Comparison of ENCODE assay signal across 16 cellular contexts in genomic region chr18:42011053-42011452, GRCh38. TPM values are rescaled to one million over a fixed set of nuclear protein-coding genes. Genes with fewer than 3 reads are reported as not detected.
DNase-seq lines count a peak whose midpoint lies in the region; ATAC-seq lines count a peak whose summit lies in the region.
"Had no signal": no experiment of that assay in that cellular context is flagged by ENCODE, and none has a peak within 500 bp of the region (broad histone marks: within the 10 kb centered on the region; RNA-seq: fewer than 3 reads in every experiment).

No MANE protein-coding gene starts in this region.

- no peak overlapping the region for H3K4me3 Mint-ChIP-seq in activated naive CD4-positive, alpha-beta T cell treated with anti-CD3 and anti-CD28 coated beads, Interleukin-2, amount 50 U/mL, for 24 hours
- no peak overlapping the region for H3K4me3 Mint-ChIP-seq in activated naive CD4-positive, alpha-beta T cell treated with anti-CD3 and anti-CD28 coated beads, Interleukin-2, amount 10 ng/mL, durations not matched to agents 7 days and 5 days
- H3K4me3 Mint-ChIP-seq: dendritic cell treated with granulocyte-macrophage colony-stimulating factor and Interleukin-4, amounts not matched to agents 40 ng/mL and 50 ng/mL, for 4 days had no signal

- H3K18ac ChIP-seq in trophoblast cell (ENCODE audit: low read length): no peak overlapping the region

- H2BK5ac ChIP-seq in trophoblast cell (ENCODE audit: low read depth, low read length, poor library complexity): no peak overlapping the region

- ATAC-seq in GM21529 (IDR thresholded peaks at IDR 0.05; ENCODE audit: unreplicated experiment) (peak; percentile 99), HG03066 (IDR thresholded peaks at IDR 0.05; ENCODE audit: low read depth, unreplicated experiment) (peak; percentile 100)
- ATAC-seq: lower lobe of right lung, pancreas had no signal

- H3K27me3 ChIP-seq in trophoblast cell (ENCODE audit: insufficient read depth, low read length): no peaks in the 10 kb centered on the region
- H3K27me3 ChIP-seq: pancreas had no signal

- H3K27me3 Mint-ChIP-seq in activated naive CD4-positive, alpha-beta T cell treated with anti-CD3 and anti-CD28 coated beads, Interleukin-2, amount 50 U/mL, for 24 hours: no peaks in the 10 kb centered on the region
- H3K27me3 Mint-ChIP-seq in activated naive CD4-positive, alpha-beta T cell treated with anti-CD3 and anti-CD28 coated beads, Interleukin-2, amount 10 ng/mL, durations not matched to agents 7 days and 5 days: no peaks in the 10 kb centered on the region
- H3K27me3 Mint-ChIP-seq: dendritic cell treated with granulocyte-macrophage colony-stimulating factor and Interleukin-4, amounts not matched to agents 40 ng/mL and 50 ng/mL, for 4 days had no signal

- H3K36me3 ChIP-seq in trophoblast cell (ENCODE audit: control insufficient read depth in 1 of 2, insufficient read depth in 2 of 2, low read length in 2 of 2): peaks cover 2 to 9% of the 10 kb centered on the region in 2 experiments

- H4K8ac ChIP-seq in trophoblast cell (ENCODE audit: low read depth, low read length): no peak overlapping the region

- peak overlapping the region; percentile 57 for H3K23ac ChIP-seq in trophoblast cell (ENCODE audit: low read length)

- no peak overlapping the region for H3K4me3 ChIP-seq in trophoblast cell (ENCODE audit: low read depth, low read length)
- H3K4me3 ChIP-seq: lower lobe of right lung, pancreas, thoracic aorta had no signal

- CTCF ChIA-PET in activated naive CD4-positive, alpha-beta T cell treated with anti-CD3 and anti-CD28 coated beads, Interleukin-2, amount 10 ng/mL, durations not matched to agents 7 days and 5 days (lab: Charles Lee): no interaction called here

- H3K27ac Mint-ChIP-seq in activated naive CD4-positive, alpha-beta T cell treated with anti-CD3 and anti-CD28 coated beads, Interleukin-2, amount 50 U/mL, for 24 hours: peak overlapping the region; percentile 43
- no peak overlapping the region for H3K27ac Mint-ChIP-seq in activated naive CD4-positive, alpha-beta T cell treated with anti-CD3 and anti-CD28 coated beads, Interleukin-2, amount 10 ng/mL, durations not matched to agents 7 days and 5 days
- H3K27ac Mint-ChIP-seq: dendritic cell treated with granulocyte-macrophage colony-stimulating factor and Interleukin-4, amounts not matched to agents 40 ng/mL and 50 ng/mL, for 4 days had no signal

- H3K4me2 ChIP-seq in trophoblast cell (ENCODE audit: low read length): no peak overlapping the region

- no peaks in the 10 kb centered on the region for H3K79me2 ChIP-seq in trophoblast cell (ENCODE audit: control insufficient read depth, insufficient read depth, low read length, poor library complexity)

- no peak overlapping the region for H3K14ac ChIP-seq in trophoblast cell (ENCODE audit: low read length)

- no peak overlapping the region for H4K12ac ChIP-seq in trophoblast cell (ENCODE audit: low read depth, low read length)

- DNase-seq in activated naive CD4-positive, alpha-beta T cell treated with anti-CD3 and anti-CD28 coated beads, Interleukin-2, amount 10 ng/mL, durations not matched to agents 7 days and 5 days: no peak
- DNase-seq in trophoblast cell (no peak), ecto neural progenitor cell (ENCODE audit: low spot score) (no peak), superior temporal gyrus (ENCODE audit: extremely low spot score) (no peak), NCI-H2227 treated with DMSO at 0.1 percent for 48 hours (lab: John Stamatoyannopoulos, UW) (no peak)
- DNase-seq: activated naive CD4-positive, alpha-beta T cell treated with Interleukin-2 at 50 U/mL for 16 hours; DND-41; lower lobe of right lung; NCI-H510A; pancreas; Right ventricle myocardium superior had no signal

- no peak overlapping the region for H3K27ac ChIP-seq in trophoblast cell (ENCODE audit: low read depth, low read length)
- H3K27ac ChIP-seq: lower lobe of right lung, pancreas, thoracic aorta had no signal

- no peak overlapping the region for H2AK5ac ChIP-seq in trophoblast cell (ENCODE audit: low read length)

- H3K9me3 ChIP-seq in trophoblast cell (ENCODE audit: insufficient read depth, low read depth, low read length): no peaks in the 10 kb centered on the region
- H3K9me3 ChIP-seq: lower lobe of right lung, pancreas, thoracic aorta had no signal

- WGBS in trophoblast cell (ENCODE audit: extremely low coverage, insufficient coverage, insufficient read length): no CpG with 5 or more reads among the region's 4 CpGs

- H3K36me3 Mint-ChIP-seq in activated naive CD4-positive, alpha-beta T cell treated with anti-CD3 and anti-CD28 coated beads, Interleukin-2, amount 50 U/mL, for 24 hours: peaks cover 17% of the 10 kb centered on the region
- H3K36me3 Mint-ChIP-seq in activated naive CD4-positive, alpha-beta T cell treated with anti-CD3 and anti-CD28 coated beads, Interleukin-2, amount 10 ng/mL, durations not matched to agents 7 days and 5 days: peaks cover 34% of the 10 kb centered on the region

- H2BK12ac ChIP-seq in trophoblast cell (ENCODE audit: low read length): no peak overlapping the region

- H2BK120ac ChIP-seq in trophoblast cell (ENCODE audit: insufficient read depth, low read length, poor library complexity): no peak overlapping the region

- H4K91ac ChIP-seq in trophoblast cell (ENCODE audit: low read depth, low read length): no peak overlapping the region

- peaks cover 21% of the 10 kb centered on the region for H3K4me1 Mint-ChIP-seq in activated naive CD4-positive, alpha-beta T cell treated with anti-CD3 and anti-CD28 coated beads, Interleukin-2, amount 50 U/mL, for 24 hours
- peaks cover 5% of the 10 kb centered on the region for H3K4me1 Mint-ChIP-seq in activated naive CD4-positive, alpha-beta T cell treated with anti-CD3 and anti-CD28 coated beads, Interleukin-2, amount 10 ng/mL, durations not matched to agents 7 days and 5 days

- no peaks in the 10 kb centered on the region for H3K9me3 Mint-ChIP-seq in activated naive CD4-positive, alpha-beta T cell treated with anti-CD3 and anti-CD28 coated beads, Interleukin-2, amount 50 U/mL, for 24 hours
- no peaks in the 10 kb centered on the region for H3K9me3 Mint-ChIP-seq in activated naive CD4-positive, alpha-beta T cell treated with anti-CD3 and anti-CD28 coated beads, Interleukin-2, amount 10 ng/mL, durations not matched to agents 7 days and 5 days
- H3K9me3 Mint-ChIP-seq: dendritic cell treated with granulocyte-macrophage colony-stimulating factor and Interleukin-4, amounts not matched to agents 40 ng/mL and 50 ng/mL, for 4 days had no signal

- no peak overlapping the region for H3K9ac ChIP-seq in trophoblast cell (ENCODE audit: low read length)

- H3K4me1 ChIP-seq in trophoblast cell (ENCODE audit: control insufficient read depth in 1 of 2, insufficient read depth in 2 of 2, low read length in 2 of 2): no peaks in the 10 kb centered on the region
- H3K4me1 ChIP-seq: lower lobe of right lung, pancreas had no signal

- no peak overlapping the region for H2AFZ ChIP-seq in trophoblast cell (ENCODE audit: insufficient read depth, low read length, poor library complexity)

- no peaks in the 10 kb centered on the region for H3K79me1 ChIP-seq in trophoblast cell (ENCODE audit: low read length)

- no peak overlapping the region for H3K4ac ChIP-seq in trophoblast cell (ENCODE audit: low read depth, low read length)

RNA-seq across cellular contexts. Expression of gene PIK3C3, which starts 56.0 kb away (rescaled TPM):
- 34.3 and 36.5 TPM in 2 replicates for polyA plus RNA-seq in trophoblast cell (2013)
